ENCODE assay signal across 1 cellular context in genomic region chr17:64216385-64217248, GRCh38.
A peak's percentile ranks its signal among the peaks of the same experiment; 100 is the strongest.
TF ChIP-seq lines count a peak whose summit lies in the region.

No MANE protein-coding gene starts in this region.

TF ChIP-seq in HEK293, 187 proteins besides CTCF, POLR2A, EP300 and RAD21 (continued from another document):
- TF ChIP-seq, protein P1, sequence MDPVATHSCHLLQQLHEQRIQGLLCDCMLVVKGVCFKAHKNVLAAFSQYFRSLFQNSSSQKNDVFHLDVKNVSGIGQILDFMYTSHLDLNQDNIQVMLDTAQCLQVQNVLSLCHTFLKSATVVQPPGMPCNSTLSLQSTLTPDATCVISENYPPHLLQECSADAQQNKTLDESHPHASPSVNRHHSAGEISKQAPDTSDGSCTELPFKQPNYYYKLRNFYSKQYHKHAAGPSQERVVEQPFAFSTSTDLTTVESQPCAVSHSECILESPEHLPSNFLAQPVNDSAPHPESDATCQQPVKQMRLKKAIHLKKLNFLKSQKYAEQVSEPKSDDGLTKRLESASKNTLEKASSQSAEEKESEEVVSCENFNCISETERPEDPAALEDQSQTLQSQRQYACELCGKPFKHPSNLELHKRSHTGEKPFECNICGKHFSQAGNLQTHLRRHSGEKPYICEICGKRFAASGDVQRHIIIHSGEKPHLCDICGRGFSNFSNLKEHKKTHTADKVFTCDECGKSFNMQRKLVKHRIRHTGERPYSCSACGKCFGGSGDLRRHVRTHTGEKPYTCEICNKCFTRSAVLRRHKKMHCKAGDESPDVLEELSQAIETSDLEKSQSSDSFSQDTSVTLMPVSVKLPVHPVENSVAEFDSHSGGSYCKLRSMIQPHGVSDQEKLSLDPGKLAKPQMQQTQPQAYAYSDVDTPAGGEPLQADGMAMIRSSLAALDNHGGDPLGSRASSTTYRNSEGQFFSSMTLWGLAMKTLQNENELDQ (tag by site-specific recombination; IDR thresholded peaks at IDR 0.05; ENCODE audit: low read depth), result no peak
- TF ChIP-seq ZNF335 (tag by site-specific recombination; conservative IDR thresholded peaks at IDR 0.05) (peak; percentile 48; the same call in 1 of the 2 replicates), ZNF37A (tag by site-specific recombination; IDR thresholded peaks at IDR 0.05) (no peak), ZNF692 (tag by site-specific recombination; IDR thresholded peaks at IDR 0.05) (peak; percentile 94), ZNF324 (tag by site-specific recombination; IDR thresholded peaks at IDR 0.05) (no peak), FEZF1 (tag by site-specific recombination; IDR thresholded peaks at IDR 0.05) (no peak), WT1 (tag by site-specific recombination; IDR thresholded peaks at IDR 0.05) (no peak), ZNF202 (tag by site-specific recombination; IDR thresholded peaks at IDR 0.05; ENCODE audit: borderline replicate concordance) (no peak), ZFP37 (tag by site-specific recombination; IDR thresholded peaks at IDR 0.05) (0 out of 2 replicates have a peak, but pooled peaks have one; percentile 34), ZSCAN16 (tag by site-specific recombination; IDR thresholded peaks at IDR 0.05) (0 out of 2 replicates have a peak, but pooled peaks have one; percentile 16), ZBTB48 (tag by site-specific recombination; IDR thresholded peaks at IDR 0.05) (no peak), ZNF292 (tag by site-specific recombination; IDR thresholded peaks at IDR 0.05; ENCODE audit: borderline replicate concordance, low read depth) (no peak), SP3 (tag by site-specific recombination; IDR thresholded peaks at IDR 0.05) (no peak), MEIS1 (CRISPR knock-in tag; IDR thresholded peaks at IDR 0.05; ENCODE audit: borderline replicate concordance) (no peak), OVOL3 (tag by site-specific recombination; IDR thresholded peaks at IDR 0.05) (no peak), PBX3 (CRISPR knock-in tag; IDR thresholded peaks at IDR 0.05) (no peak), ZNF280D (tag by site-specific recombination; IDR thresholded peaks at IDR 0.05) (no peak), ZNF768 (tag by site-specific recombination; IDR thresholded peaks at IDR 0.05) (no peak), ZNF624 (tag by site-specific recombination; IDR thresholded peaks at IDR 0.05) (no peak), OSR2 (tag by site-specific recombination; IDR thresholded peaks at IDR 0.05) (0 out of 2 replicates have a peak, but pooled peaks have one; percentile 6), ZNF843 (tag by site-specific recombination; IDR thresholded peaks at IDR 0.05) (no peak), EGR2 (tag by site-specific recombination; IDR thresholded peaks at IDR 0.05; ENCODE audit: low read depth) (no peak), ZSCAN18 (tag by site-specific recombination; IDR thresholded peaks at IDR 0.05) (no peak), ZFHX2 (tag by site-specific recombination; conservative IDR thresholded peaks at IDR 0.05) (no peak), SALL2 (tag by site-specific recombination; IDR thresholded peaks at IDR 0.05; ENCODE audit: borderline replicate concordance) (no peak), ZNF132 (tag by site-specific recombination; IDR thresholded peaks at IDR 0.05; ENCODE audit: borderline replicate concordance) (no peak), ZNF792 (tag by site-specific recombination; IDR thresholded peaks at IDR 0.05) (no peak), ZNF140 (tag by site-specific recombination; IDR thresholded peaks at IDR 0.05) (no peak)
- TF ChIP-seq, protein P2, sequence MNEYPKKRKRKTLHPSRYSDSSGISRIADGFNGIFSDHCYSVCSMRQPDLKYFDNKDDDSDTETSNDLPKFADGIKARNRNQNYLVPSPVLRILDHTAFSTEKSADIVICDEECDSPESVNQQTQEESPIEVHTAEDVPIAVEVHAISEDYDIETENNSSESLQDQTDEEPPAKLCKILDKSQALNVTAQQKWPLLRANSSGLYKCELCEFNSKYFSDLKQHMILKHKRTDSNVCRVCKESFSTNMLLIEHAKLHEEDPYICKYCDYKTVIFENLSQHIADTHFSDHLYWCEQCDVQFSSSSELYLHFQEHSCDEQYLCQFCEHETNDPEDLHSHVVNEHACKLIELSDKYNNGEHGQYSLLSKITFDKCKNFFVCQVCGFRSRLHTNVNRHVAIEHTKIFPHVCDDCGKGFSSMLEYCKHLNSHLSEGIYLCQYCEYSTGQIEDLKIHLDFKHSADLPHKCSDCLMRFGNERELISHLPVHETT (tag by site-specific recombination; IDR thresholded peaks at IDR 0.05), result no peak
- TF ChIP-seq, protein P3, sequence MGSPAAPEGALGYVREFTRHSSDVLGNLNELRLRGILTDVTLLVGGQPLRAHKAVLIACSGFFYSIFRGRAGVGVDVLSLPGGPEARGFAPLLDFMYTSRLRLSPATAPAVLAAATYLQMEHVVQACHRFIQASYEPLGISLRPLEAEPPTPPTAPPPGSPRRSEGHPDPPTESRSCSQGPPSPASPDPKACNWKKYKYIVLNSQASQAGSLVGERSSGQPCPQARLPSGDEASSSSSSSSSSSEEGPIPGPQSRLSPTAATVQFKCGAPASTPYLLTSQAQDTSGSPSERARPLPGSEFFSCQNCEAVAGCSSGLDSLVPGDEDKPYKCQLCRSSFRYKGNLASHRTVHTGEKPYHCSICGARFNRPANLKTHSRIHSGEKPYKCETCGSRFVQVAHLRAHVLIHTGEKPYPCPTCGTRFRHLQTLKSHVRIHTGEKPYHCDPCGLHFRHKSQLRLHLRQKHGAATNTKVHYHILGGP (tag by site-specific recombination; IDR thresholded peaks at IDR 0.05), result no peak
- TF ChIP-seq, protein P4, sequence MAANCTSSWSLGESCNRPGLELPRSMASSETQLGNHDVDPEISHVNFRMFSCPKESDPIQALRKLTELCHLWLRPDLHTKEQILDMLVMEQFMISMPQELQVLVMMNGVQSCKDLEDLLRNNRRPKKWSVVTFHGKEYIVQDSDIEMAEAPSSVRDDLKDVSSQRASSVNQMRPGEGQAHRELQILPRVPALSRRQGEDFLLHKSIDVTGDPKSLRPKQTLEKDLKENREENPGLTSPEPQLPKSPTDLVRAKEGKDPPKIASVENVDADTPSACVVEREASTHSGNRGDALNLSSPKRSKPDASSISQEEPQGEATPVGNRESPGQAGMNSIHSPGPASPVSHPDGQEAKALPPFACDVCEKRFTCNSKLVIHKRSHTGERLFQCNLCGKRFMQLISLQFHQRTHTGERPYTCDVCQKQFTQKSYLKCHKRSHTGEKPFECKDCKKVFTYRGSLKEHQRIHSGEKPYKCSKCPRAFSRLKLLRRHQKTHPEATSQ (tag by site-specific recombination; IDR thresholded peaks at IDR 0.05), result no peak
- TF ChIP-seq, protein P5, sequence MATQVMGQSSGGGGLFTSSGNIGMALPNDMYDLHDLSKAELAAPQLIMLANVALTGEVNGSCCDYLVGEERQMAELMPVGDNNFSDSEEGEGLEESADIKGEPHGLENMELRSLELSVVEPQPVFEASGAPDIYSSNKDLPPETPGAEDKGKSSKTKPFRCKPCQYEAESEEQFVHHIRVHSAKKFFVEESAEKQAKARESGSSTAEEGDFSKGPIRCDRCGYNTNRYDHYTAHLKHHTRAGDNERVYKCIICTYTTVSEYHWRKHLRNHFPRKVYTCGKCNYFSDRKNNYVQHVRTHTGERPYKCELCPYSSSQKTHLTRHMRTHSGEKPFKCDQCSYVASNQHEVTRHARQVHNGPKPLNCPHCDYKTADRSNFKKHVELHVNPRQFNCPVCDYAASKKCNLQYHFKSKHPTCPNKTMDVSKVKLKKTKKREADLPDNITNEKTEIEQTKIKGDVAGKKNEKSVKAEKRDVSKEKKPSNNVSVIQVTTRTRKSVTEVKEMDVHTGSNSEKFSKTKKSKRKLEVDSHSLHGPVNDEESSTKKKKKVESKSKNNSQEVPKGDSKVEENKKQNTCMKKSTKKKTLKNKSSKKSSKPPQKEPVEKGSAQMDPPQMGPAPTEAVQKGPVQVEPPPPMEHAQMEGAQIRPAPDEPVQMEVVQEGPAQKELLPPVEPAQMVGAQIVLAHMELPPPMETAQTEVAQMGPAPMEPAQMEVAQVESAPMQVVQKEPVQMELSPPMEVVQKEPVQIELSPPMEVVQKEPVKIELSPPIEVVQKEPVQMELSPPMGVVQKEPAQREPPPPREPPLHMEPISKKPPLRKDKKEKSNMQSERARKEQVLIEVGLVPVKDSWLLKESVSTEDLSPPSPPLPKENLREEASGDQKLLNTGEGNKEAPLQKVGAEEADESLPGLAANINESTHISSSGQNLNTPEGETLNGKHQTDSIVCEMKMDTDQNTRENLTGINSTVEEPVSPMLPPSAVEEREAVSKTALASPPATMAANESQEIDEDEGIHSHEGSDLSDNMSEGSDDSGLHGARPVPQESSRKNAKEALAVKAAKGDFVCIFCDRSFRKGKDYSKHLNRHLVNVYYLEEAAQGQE (tag by site-specific recombination; IDR thresholded peaks at IDR 0.05), result no peak
